In genomic region chr10:113753020-113753692, GRCh38 we compare ENCODE assay signal across 15 cellular contexts. TPM values are rescaled to one million over a fixed set of nuclear protein-coding genes. Genes with fewer than 3 reads are reported as not detected.
DNase-seq lines count a peak whose midpoint lies in the region; ATAC-seq and TF ChIP-seq lines count a peak whose summit lies in the region.
"Had no signal": no experiment of that assay in that cellular context is flagged by ENCODE, and none has a peak within 500 bp of the region (broad histone marks: within the 10 kb centered on the region; RNA-seq: fewer than 3 reads in every experiment).

No MANE protein-coding gene starts in this region.

- DNase-seq in MCF 10A (ENCODE audit: unreplicated experiment) (peak; percentile 33), mammary epithelial cell (no peak), NCI-H510A (lab: John Stamatoyannopoulos, UW) (peak; percentile 64), upper lobe of right lung (no peak)
- DNase-seq in stimulated activated CD4-positive, alpha-beta T cell treated with anti-CD3 and anti-CD28 coated beads, Interleukin-15, amount 100 ng/mL, for 24 hours, result no peak
- DNase-seq: EL; GOT3; midbrain; NCI-H1930; stimulated activated CD4-positive, alpha-beta T cell treated with anti-CD3 and anti-CD28 coated beads, Interleukin-2, amount 100 ng/mL, for 48 hours had no signal

- in situ Hi-C loops in mammary epithelial cell (cut with MboI; ENCODE audit: low sequenced_read_pairs in 2 of 2), result no loop called here

- no peak overlapping the region for H3K4me3 ChIP-seq in mammary epithelial cell (replicated peaks in 1 of 3; ENCODE audit: insufficient read depth in 1 of 3, low read depth in 2 of 3, low read length in 3 of 3)
- peak overlapping the region; percentile 60 for H3K4me3 ChIP-seq in duodenal mucosa (ENCODE audit: low read depth in 1 of 2, low read length in 2 of 2)
- no peak overlapping the region for H3K4me3 ChIP-seq in upper lobe of right lung
- H3K4me3 ChIP-seq: coronary artery had no signal

- CTCF ChIA-PET in MCF 10A (lab: Yijun Ruan, JAX) (interaction anchor here (1.7 kb wide), 1 partner anchor 46 kb away, joined by 5 read pairs; no protein-coding TSS in a partner anchor), mammary epithelial cell (lab: Charles Lee; ENCODE audit: low non-redundant PET) (no interaction called here)

- peaks cover 4% of the 10 kb centered on the region for H3K36me3 Mint-ChIP-seq in MCF 10A (ENCODE audit: insufficient read depth, unreplicated experiment)
- H3K36me3 Mint-ChIP-seq: stimulated activated effector memory CD8-positive, alpha-beta T cell treated with anti-CD3 and anti-CD28 coated beads, Interleukin-12 subunit alpha, Interleukin-12 subunit beta, amount 100 ng/mL, for 72 hours had no signal

- H3K9ac ChIP-seq in mammary epithelial cell (ENCODE audit: insufficient read depth, low read length) (no peak overlapping the region), duodenal mucosa (ENCODE audit: low read depth in 1 of 2, low read length in 2 of 2) (peak overlapping the region in 1 of 2 donors; percentile 55)

- 75% methylated on average over 9 of the region's 9 CpGs for WGBS in mammary epithelial cell (ENCODE audit: low coverage, missing lambda C conversion rate)

- H3K27ac ChIP-seq in mammary epithelial cell (ENCODE audit: insufficient read depth, low read depth, low read length), result no peak overlapping the region
- no peak overlapping the region for H3K27ac ChIP-seq in duodenal mucosa (ENCODE audit: low read depth, low read length)
- H3K27ac ChIP-seq in upper lobe of right lung, result no peak overlapping the region
- H3K27ac ChIP-seq: coronary artery had no signal

- no TSS peak for BruUV-seq in MCF 10A (replicated peaks; lab: Mats Ljungman, UMichigan)
- no TSS peak for BruUV-seq in mammary epithelial cell (replicated peaks; lab: Mats Ljungman, UMichigan)

- H3K4me3 Mint-ChIP-seq in MCF 10A (ENCODE audit: unreplicated experiment), result no peak overlapping the region
- H3K4me3 Mint-ChIP-seq: stimulated activated effector memory CD8-positive, alpha-beta T cell treated with anti-CD3 and anti-CD28 coated beads, Interleukin-12 subunit alpha, Interleukin-12 subunit beta, amount 100 ng/mL, for 72 hours had no signal

- dilution Hi-C loops in mammary epithelial cell (cut with HindIII; ENCODE audit: low sequenced_read_pairs), result no loop called here

- H3K36me3 ChIP-seq in mammary epithelial cell (ENCODE audit: insufficient read depth, low read length), result no peaks in the 10 kb centered on the region
- H3K36me3 ChIP-seq in duodenal mucosa (ENCODE audit: control insufficient read depth in 1 of 2, insufficient read depth in 2 of 2, low read length in 2 of 2), result no peaks in the 10 kb centered on the region
- H3K36me3 ChIP-seq in upper lobe of right lung, result no peaks in the 10 kb centered on the region

- H3K9me3 Mint-ChIP-seq in MCF 10A (ENCODE audit: unreplicated experiment), result no peaks in the 10 kb centered on the region
- H3K9me3 Mint-ChIP-seq: stimulated activated effector memory CD8-positive, alpha-beta T cell treated with anti-CD3 and anti-CD28 coated beads, Interleukin-12 subunit alpha, Interleukin-12 subunit beta, amount 100 ng/mL, for 72 hours had no signal

- H4K20me1 ChIP-seq in mammary epithelial cell (ENCODE audit: insufficient read depth, low read length), result no peaks in the 10 kb centered on the region

- H3K4me1 ChIP-seq in mammary epithelial cell (ENCODE audit: insufficient read depth, low read length), result no peaks in the 10 kb centered on the region
- peaks cover 14 to 23% of the 10 kb centered on the region in 2 donors for H3K4me1 ChIP-seq in duodenal mucosa (ENCODE audit: control insufficient read depth in 1 of 2, insufficient read depth in 2 of 2, low read length in 2 of 2)
- H3K4me1 ChIP-seq in upper lobe of right lung, result no peaks in the 10 kb centered on the region

- H3K27me3 ChIP-seq in mammary epithelial cell (ENCODE audit: insufficient read depth, low read length) (no peaks in the 10 kb centered on the region), duodenal mucosa (ENCODE audit: control insufficient read depth in 1 of 2, insufficient read depth in 2 of 2, low read length in 2 of 2) (no peaks in the 10 kb centered on the region), upper lobe of right lung (no peaks in the 10 kb centered on the region)

- POLR2A ChIA-PET in MCF 10A (lab: Yijun Ruan, JAX), result interaction anchor here (0.6 to 1.2 kb wide), 2 partner anchors 20 to 1630 kb away, joined by 3 to 4 read pairs; no protein-coding TSS in a partner anchor

- no peaks in the 10 kb centered on the region for H3K27me3 Mint-ChIP-seq in MCF 10A (ENCODE audit: insufficient read depth, unreplicated experiment)

- no peak overlapping the region for H3K4me2 ChIP-seq in mammary epithelial cell (ENCODE audit: insufficient read depth, low read depth, low read length)

- H3K9me3 ChIP-seq in mammary epithelial cell (replicated peaks; ENCODE audit: insufficient read depth, low read length) (no peaks in the 10 kb centered on the region), duodenal mucosa (ENCODE audit: control insufficient read depth in 1 of 2, low read length in 2 of 2) (no peaks in the 10 kb centered on the region), upper lobe of right lung (no peaks in the 10 kb centered on the region)

- intact Hi-C loops in MCF 10A (cut with micrococcal nuclease) (no loop called here), mammary epithelial cell (cut with micrococcal nuclease) (no loop called here), upper lobe of right lung (cut with DNase I) (no loop called here)

- TF ChIP-seq CTCF in MCF 10A (IDR thresholded peaks at IDR 0.05; ENCODE audit: unreplicated experiment), result no peak
- TF ChIP-seq CTCF in mammary epithelial cell (conservative IDR thresholded peaks at IDR 0.05 in 1 of 2, IDR thresholded peaks at IDR 0.05 in 1 of 2; ENCODE audit: extremely low read depth in 1 of 2, insufficient read depth in 1 of 2, low read depth in 1 of 2, low read length in 2 of 2), result no peak
- no peak for TF ChIP-seq CTCF in upper lobe of right lung (IDR thresholded peaks at IDR 0.05)

- no peak overlapping the region for H2AFZ ChIP-seq in mammary epithelial cell (ENCODE audit: low read depth, low read length)

- ATAC-seq in upper lobe of right lung, result peak; percentile 24
- ATAC-seq in HG03025 (IDR thresholded peaks at IDR 0.05; ENCODE audit: low FRiP score, unreplicated experiment), result no peak
- no peak for ATAC-seq in GM21786 (IDR thresholded peaks at IDR 0.05; ENCODE audit: unreplicated experiment)
- ATAC-seq: stimulated activated effector memory CD8-positive, alpha-beta T cell treated with anti-CD3 and anti-CD28 coated beads, Interleukin-12 subunit alpha, Interleukin-12 subunit beta, amount 100 ng/mL, for 72 hours had no signal

- H3K27ac Mint-ChIP-seq in MCF 10A (ENCODE audit: low read depth, unreplicated experiment), result no peak overlapping the region
- H3K27ac Mint-ChIP-seq: stimulated activated effector memory CD8-positive, alpha-beta T cell treated with anti-CD3 and anti-CD28 coated beads, Interleukin-12 subunit alpha, Interleukin-12 subunit beta, amount 100 ng/mL, for 72 hours had no signal

- H3K79me2 ChIP-seq in mammary epithelial cell (ENCODE audit: insufficient read depth, low read length), result no peaks in the 10 kb centered on the region

- no peaks in the 10 kb centered on the region for H3K4me1 Mint-ChIP-seq in MCF 10A (ENCODE audit: insufficient read depth, unreplicated experiment)
- H3K4me1 Mint-ChIP-seq: stimulated activated effector memory CD8-positive, alpha-beta T cell treated with anti-CD3 and anti-CD28 coated beads, Interleukin-12 subunit alpha, Interleukin-12 subunit beta, amount 100 ng/mL, for 72 hours had no signal

RNA-seq across cellular contexts. Expression of gene PLEKHS1, which starts 1.7 kb away (rescaled TPM):
- total RNA-seq in MCF 10A (2022) (not detected in 2 replicates), mammary epithelial cell (under 1 TPM in 1 of 2 donors, not detected in 1; 0.17 TPM), upper lobe of right lung (not detected)
- polyA plus RNA-seq in mammary epithelial cell, result not detected
- not detected for polyA minus RNA-seq in mammary epithelial cell

Comparison
In these comparisons a context has a peak if more than half of its experiments do, and no peak if none do; other contexts are left out.
1. DNase-seq: peak in MCF 10A (single experiment) and NCI-H510A (single experiment); none in mammary epithelial cell (single experiment), upper lobe of right lung (single experiment) and stimulated activated CD4-positive, alpha-beta T cell treated with anti-CD3 and anti-CD28 coated beads, Interleukin-15, amount 100 ng/mL, for 24 hours (single experiment).
2. H3K4me3 ChIP-seq: peak in duodenal mucosa (2 of 2); none in mammary epithelial cell (0 of 3) and upper lobe of right lung (single experiment).